Comparison of ENCODE assay signal across 1 cellular context in genomic region chr1:248821641-248822040, GRCh38.
TF ChIP-seq lines count a peak whose summit lies in the region.

No MANE protein-coding gene starts in this region.

TF ChIP-seq in A549, 52 proteins besides CTCF, POLR2A, EP300 and RAD21:
- TF ChIP-seq CBX8 (IDR thresholded peaks at IDR 0.05): no peak
- no peak for TF ChIP-seq TFCP2L1 (CRISPR knock-in tag; IDR thresholded peaks at IDR 0.05)
- no peak for TF ChIP-seq NR3C1 (IDR thresholded peaks at IDR 0.05)
- TF ChIP-seq MAX (IDR thresholded peaks at IDR 0.05): no peak
- TF ChIP-seq, protein P1, sequence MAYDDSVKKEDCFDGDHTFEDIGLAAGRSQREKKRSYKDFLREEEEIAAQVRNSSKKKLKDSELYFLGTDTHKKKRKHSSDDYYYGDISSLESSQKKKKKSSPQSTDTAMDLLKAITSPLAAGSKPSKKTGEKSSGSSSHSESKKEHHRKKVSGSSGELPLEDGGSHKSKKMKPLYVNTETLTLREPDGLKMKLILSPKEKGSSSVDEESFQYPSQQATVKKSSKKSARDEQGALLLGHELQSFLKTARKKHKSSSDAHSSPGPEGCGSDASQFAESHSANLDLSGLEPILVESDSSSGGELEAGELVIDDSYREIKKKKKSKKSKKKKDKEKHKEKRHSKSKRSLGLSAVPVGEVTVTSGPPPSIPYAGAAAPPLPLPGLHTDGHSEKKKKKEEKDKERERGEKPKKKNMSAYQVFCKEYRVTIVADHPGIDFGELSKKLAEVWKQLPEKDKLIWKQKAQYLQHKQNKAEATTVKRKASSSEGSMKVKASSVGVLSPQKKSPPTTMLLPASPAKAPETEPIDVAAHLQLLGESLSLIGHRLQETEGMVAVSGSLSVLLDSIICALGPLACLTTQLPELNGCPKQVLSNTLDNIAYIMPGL (CRISPR knock-in tag; IDR thresholded peaks at IDR 0.05; ENCODE audit: borderline replicate concordance): no peak
- TF ChIP-seq BHLHE40 (IDR thresholded peaks at IDR 0.05; ENCODE audit: low read depth, low read length): no peak
- no peak for TF ChIP-seq CHD2 (IDR thresholded peaks at IDR 0.05; ENCODE audit: low read length, partially characterized antibody)
TF ChIP-seq in A549: peak in this region for 0.
